In genomic region chr13:74036373-74036772, GRCh38 we compare ENCODE assay signal across 1 cellular context.
TF ChIP-seq lines count a peak whose summit lies in the region.

No MANE protein-coding gene starts in this region.

TF ChIP-seq in GM23338, 12 proteins besides CTCF, POLR2A, EP300 and RAD21 (continued from another document):
- peak; percentile 99 for TF ChIP-seq ZNF462 (CRISPR knock-in tag; IDR thresholded peaks at IDR 0.05)
